In the genomic region with DNA sequence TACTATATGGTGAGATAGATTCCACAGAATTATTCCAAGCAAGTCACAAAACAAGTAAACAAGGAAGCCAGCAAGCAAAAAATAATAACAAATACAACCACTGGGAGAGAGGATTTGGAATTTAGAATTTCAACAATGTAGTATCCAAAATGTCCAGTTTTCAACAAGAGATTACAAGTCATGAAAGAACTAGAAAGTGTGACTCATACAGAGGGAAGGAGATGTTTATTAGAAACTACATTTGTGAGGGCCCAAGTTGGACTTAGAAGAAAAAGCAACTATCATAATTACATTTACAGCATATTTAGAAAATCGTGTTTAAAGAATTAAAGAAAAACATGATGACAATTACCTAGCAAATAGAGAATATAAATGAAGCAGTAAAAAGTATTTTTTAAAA, we compare ENCODE assay signal across 1 cellular context.
TF ChIP-seq lines count a peak whose summit lies in the region.

No MANE protein-coding gene starts in this region.

TF ChIP-seq in SK-N-SH, 30 proteins besides CTCF, POLR2A, EP300 and RAD21 (continued from another document):
- TF ChIP-seq RXRA (IDR thresholded peaks at IDR 0.05; ENCODE audit: borderline replicate concordance, low read depth) (no peak), CHD2 (IDR thresholded peaks at IDR 0.05; ENCODE audit: low read length, partially characterized antibody) (no peak), POLR2AphosphoS5 (IDR thresholded peaks at IDR 0.05; ENCODE audit: low read depth, low read length) (no peak), NFIC (IDR thresholded peaks at IDR 0.05; ENCODE audit: borderline replicate concordance) (no peak), MEF2A (IDR thresholded peaks at IDR 0.05; ENCODE audit: borderline replicate concordance, low read depth) (no peak), RCOR1 (IDR thresholded peaks at IDR 0.05; ENCODE audit: low read length) (no peak), EZH2phosphoT487 (IDR thresholded peaks at IDR 0.05; ENCODE audit: borderline replicate concordance, low read depth) (no peak)
- TF ChIP-seq, protein P1, sequence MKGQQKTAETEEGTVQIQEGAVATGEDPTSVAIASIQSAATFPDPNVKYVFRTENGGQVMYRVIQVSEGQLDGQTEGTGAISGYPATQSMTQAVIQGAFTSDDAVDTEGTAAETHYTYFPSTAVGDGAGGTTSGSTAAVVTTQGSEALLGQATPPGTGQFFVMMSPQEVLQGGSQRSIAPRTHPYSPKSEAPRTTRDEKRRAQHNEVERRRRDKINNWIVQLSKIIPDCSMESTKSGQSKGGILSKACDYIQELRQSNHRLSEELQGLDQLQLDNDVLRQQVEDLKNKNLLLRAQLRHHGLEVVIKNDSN (IDR thresholded peaks at IDR 0.05; ENCODE audit: borderline replicate concordance, low read depth), result no peak
